1 cellular context compared by ENCODE assay signal in the genomic region with DNA sequence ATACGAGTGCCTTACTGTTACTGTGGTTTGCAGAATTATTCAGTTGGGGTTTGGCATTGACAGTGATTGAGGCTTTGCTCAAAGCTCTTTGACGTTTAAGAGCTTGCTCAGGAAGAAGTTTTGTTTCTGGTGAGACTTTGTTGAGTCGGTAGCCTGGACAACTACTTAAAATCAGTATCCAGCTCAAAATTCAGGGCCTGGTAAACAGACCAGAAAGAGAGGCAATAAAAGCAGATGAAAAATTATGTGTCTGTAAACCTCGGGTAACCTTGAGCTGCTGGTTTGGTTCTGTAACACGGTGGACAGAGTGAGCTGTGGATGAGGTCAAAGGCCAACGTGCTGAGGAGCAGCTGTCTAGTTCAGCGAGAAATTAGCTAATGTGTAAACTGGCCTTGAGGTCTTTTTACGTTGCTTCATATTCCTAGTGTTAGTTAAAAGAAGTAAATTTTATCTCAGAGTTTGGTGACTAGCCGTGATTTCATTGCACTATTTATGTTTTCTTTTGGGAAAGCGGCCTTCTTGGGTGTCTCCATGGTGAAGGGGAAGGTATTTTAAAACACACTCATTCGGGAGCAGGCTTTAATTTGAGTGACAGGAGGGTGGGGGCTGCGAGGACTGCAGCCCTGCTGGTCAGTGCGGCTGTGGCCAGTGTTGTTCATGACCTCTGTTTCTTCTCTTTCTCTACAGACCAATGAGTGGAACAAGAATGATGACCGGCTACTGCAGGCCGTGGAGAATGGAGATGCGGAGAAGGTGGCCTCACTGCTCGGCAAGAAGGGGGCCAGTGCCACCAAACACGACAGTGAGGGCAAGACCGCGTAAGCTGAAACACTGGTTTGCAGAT.
A peak's percentile ranks its signal among the peaks of the same experiment; 100 is the strongest.
TF ChIP-seq lines count a peak whose summit lies in the region.

No MANE protein-coding gene starts in this region.

TF ChIP-seq in HepG2, 621 proteins besides CTCF, POLR2A, EP300 and RAD21 (continued from another document and continues in another):
- TF ChIP-seq ATF7-NPFF (CRISPR knock-in tag; IDR thresholded peaks at IDR 0.05; ENCODE audit: low read depth) (no peak), DPF2 (CRISPR knock-in tag; IDR thresholded peaks at IDR 0.05; ENCODE audit: borderline replicate concordance, low read depth) (no peak), MYNN (CRISPR knock-in tag; IDR thresholded peaks at IDR 0.05; ENCODE audit: low read depth) (no peak), ZBTB20 (CRISPR knock-in tag; IDR thresholded peaks at IDR 0.05; ENCODE audit: borderline replicate concordance, low read depth) (peak; percentile 65; the same call in 1 of the 2 replicates), ZNF558 (CRISPR knock-in tag; IDR thresholded peaks at IDR 0.05; ENCODE audit: borderline replicate concordance) (no peak), SCMH1 (CRISPR knock-in tag; IDR thresholded peaks at IDR 0.05; ENCODE audit: borderline replicate concordance) (no peak), TSC22D2 (CRISPR knock-in tag; IDR thresholded peaks at IDR 0.05; ENCODE audit: borderline replicate concordance) (no peak), ZNF335 (CRISPR knock-in tag; IDR thresholded peaks at IDR 0.05) (no peak), KLF16 (CRISPR knock-in tag; IDR thresholded peaks at IDR 0.05) (peak in 1 of 2 experiments; percentile 41; a peak in 1 of 4 replicates), TOPORS (CRISPR knock-in tag; IDR thresholded peaks at IDR 0.05) (no peak), ZNF253 (CRISPR knock-in tag; IDR thresholded peaks at IDR 0.05; ENCODE audit: borderline replicate concordance) (no peak), RFXAP (CRISPR knock-in tag; IDR thresholded peaks at IDR 0.05; ENCODE audit: borderline replicate concordance) (no peak), ZNF562 (CRISPR knock-in tag; IDR thresholded peaks at IDR 0.05; ENCODE audit: borderline replicate concordance) (no peak), SIN3B (IDR thresholded peaks at IDR 0.05; ENCODE audit: low read length) (no peak), SRY (CRISPR knock-in tag; IDR thresholded peaks at IDR 0.05) (no peak), ZMYM3 (CRISPR knock-in tag; IDR thresholded peaks at IDR 0.05) (peak; percentile 51; the same call in 1 of the 2 replicates), YY1 (IDR thresholded peaks at IDR 0.05; ENCODE audit: insufficient read depth, insufficient replicate concordance, low read depth, low read length) (no peak), HMG20B (CRISPR knock-in tag; conservative IDR thresholded peaks at IDR 0.05) (peak; percentile 60; the same call in 1 of the 2 replicates), KMT2A (CRISPR knock-in tag; IDR thresholded peaks at IDR 0.05) (peak; percentile 70), SNAPC2 (CRISPR knock-in tag; IDR thresholded peaks at IDR 0.05) (no peak), ZNF567 (CRISPR knock-in tag; IDR thresholded peaks at IDR 0.05; ENCODE audit: borderline replicate concordance) (no peak), MXD4 (CRISPR knock-in tag; IDR thresholded peaks at IDR 0.05) (no peak; the same call in 1 of the 2 replicates), DNMT1 (CRISPR knock-in tag; IDR thresholded peaks at IDR 0.05) (no peak), POLR2AphosphoS2 (IDR thresholded peaks at IDR 0.05; ENCODE audit: low read depth, low read length) (no peak), SSRP1 (CRISPR knock-in tag; IDR thresholded peaks at IDR 0.05) (no peak), CBX5 (CRISPR knock-in tag; IDR thresholded peaks at IDR 0.05; ENCODE audit: borderline replicate concordance) (no peak), PHB2 (IDR thresholded peaks at IDR 0.05; ENCODE audit: partially characterized antibody) (no peak), HDAC6 (IDR thresholded peaks at IDR 0.05; ENCODE audit: low read depth, low read length) (no peak), HMGA1 (CRISPR knock-in tag; conservative IDR thresholded peaks at IDR 0.05) (no peak), IRX3 (CRISPR knock-in tag; IDR thresholded peaks at IDR 0.05; ENCODE audit: borderline replicate concordance, low read depth) (no peak), ZNF660 (CRISPR knock-in tag; IDR thresholded peaks at IDR 0.05; ENCODE audit: borderline replicate concordance, low read depth) (no peak), U2AF2 (IDR thresholded peaks at IDR 0.05; ENCODE audit: low read depth, low read length) (no peak), CEBPB (IDR thresholded peaks at IDR 0.05; ENCODE audit: borderline replicate concordance, low read depth, low read length) (peak; percentile 76; the same call in 1 of the 2 replicates), ELF4 (CRISPR knock-in tag; IDR thresholded peaks at IDR 0.05; ENCODE audit: borderline replicate concordance) (no peak)
- TF ChIP-seq, protein P1, sequence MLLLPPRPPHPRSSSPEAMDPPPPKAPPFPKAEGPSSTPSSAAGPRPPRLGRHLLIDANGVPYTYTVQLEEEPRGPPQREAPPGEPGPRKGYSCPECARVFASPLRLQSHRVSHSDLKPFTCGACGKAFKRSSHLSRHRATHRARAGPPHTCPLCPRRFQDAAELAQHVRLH (CRISPR knock-in tag; IDR thresholded peaks at IDR 0.05; ENCODE audit: borderline replicate concordance, low read depth), result no peak; the same call in 1 of the 2 replicates
- TF ChIP-seq, protein P2, sequence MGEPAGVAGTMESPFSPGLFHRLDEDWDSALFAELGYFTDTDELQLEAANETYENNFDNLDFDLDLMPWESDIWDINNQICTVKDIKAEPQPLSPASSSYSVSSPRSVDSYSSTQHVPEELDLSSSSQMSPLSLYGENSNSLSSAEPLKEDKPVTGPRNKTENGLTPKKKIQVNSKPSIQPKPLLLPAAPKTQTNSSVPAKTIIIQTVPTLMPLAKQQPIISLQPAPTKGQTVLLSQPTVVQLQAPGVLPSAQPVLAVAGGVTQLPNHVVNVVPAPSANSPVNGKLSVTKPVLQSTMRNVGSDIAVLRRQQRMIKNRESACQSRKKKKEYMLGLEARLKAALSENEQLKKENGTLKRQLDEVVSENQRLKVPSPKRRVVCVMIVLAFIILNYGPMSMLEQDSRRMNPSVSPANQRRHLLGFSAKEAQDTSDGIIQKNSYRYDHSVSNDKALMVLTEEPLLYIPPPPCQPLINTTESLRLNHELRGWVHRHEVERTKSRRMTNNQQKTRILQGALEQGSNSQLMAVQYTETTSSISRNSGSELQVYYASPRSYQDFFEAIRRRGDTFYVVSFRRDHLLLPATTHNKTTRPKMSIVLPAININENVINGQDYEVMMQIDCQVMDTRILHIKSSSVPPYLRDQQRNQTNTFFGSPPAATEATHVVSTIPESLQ (CRISPR knock-in tag; conservative IDR thresholded peaks at IDR 0.05), result no peak
- TF ChIP-seq, protein P3, sequence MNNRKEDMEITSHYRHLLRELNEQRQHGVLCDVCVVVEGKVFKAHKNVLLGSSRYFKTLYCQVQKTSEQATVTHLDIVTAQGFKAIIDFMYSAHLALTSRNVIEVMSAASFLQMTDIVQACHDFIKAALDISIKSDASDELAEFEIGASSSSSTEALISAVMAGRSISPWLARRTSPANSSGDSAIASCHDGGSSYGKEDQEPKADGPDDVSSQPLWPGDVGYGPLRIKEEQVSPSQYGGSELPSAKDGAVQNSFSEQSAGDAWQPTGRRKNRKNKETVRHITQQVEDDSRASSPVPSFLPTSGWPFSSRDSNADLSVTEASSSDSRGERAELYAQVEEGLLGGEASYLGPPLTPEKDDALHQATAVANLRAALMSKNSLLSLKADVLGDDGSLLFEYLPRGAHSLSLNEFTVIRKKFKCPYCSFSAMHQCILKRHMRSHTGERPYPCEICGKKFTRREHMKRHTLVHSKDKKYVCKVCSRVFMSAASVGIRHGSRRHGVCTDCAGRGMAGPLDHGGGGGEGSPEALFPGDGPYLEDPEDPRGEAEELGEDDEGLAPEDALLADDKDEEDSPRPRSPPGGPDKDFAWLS (CRISPR knock-in tag; IDR thresholded peaks at IDR 0.05; ENCODE audit: borderline replicate concordance), result no peak
- TF ChIP-seq, protein P4, sequence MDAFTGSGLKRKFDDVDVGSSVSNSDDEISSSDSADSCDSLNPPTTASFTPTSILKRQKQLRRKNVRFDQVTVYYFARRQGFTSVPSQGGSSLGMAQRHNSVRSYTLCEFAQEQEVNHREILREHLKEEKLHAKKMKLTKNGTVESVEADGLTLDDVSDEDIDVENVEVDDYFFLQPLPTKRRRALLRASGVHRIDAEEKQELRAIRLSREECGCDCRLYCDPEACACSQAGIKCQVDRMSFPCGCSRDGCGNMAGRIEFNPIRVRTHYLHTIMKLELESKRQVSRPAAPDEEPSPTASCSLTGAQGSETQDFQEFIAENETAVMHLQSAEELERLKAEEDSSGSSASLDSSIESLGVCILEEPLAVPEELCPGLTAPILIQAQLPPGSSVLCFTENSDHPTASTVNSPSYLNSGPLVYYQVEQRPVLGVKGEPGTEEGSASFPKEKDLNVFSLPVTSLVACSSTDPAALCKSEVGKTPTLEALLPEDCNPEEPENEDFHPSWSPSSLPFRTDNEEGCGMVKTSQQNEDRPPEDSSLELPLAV (CRISPR knock-in tag; conservative IDR thresholded peaks at IDR 0.05; ENCODE audit: low read depth), result no peak
- TF ChIP-seq, protein P5, sequence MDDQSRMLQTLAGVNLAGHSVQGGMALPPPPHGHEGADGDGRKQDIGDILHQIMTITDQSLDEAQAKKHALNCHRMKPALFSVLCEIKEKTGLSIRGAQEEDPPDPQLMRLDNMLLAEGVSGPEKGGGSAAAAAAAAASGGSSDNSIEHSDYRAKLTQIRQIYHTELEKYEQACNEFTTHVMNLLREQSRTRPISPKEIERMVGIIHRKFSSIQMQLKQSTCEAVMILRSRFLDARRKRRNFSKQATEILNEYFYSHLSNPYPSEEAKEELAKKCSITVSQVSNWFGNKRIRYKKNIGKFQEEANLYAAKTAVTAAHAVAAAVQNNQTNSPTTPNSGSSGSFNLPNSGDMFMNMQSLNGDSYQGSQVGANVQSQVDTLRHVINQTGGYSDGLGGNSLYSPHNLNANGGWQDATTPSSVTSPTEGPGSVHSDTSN (CRISPR knock-in tag; IDR thresholded peaks at IDR 0.05; ENCODE audit: borderline replicate concordance), result no peak
- TF ChIP-seq, protein P6, sequence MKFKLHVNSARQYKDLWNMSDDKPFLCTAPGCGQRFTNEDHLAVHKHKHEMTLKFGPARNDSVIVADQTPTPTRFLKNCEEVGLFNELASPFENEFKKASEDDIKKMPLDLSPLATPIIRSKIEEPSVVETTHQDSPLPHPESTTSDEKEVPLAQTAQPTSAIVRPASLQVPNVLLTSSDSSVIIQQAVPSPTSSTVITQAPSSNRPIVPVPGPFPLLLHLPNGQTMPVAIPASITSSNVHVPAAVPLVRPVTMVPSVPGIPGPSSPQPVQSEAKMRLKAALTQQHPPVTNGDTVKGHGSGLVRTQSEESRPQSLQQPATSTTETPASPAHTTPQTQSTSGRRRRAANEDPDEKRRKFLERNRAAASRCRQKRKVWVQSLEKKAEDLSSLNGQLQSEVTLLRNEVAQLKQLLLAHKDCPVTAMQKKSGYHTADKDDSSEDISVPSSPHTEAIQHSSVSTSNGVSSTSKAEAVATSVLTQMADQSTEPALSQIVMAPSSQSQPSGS (CRISPR knock-in tag; IDR thresholded peaks at IDR 0.05), result peak; percentile 69
- TF ChIP-seq, protein P7, sequence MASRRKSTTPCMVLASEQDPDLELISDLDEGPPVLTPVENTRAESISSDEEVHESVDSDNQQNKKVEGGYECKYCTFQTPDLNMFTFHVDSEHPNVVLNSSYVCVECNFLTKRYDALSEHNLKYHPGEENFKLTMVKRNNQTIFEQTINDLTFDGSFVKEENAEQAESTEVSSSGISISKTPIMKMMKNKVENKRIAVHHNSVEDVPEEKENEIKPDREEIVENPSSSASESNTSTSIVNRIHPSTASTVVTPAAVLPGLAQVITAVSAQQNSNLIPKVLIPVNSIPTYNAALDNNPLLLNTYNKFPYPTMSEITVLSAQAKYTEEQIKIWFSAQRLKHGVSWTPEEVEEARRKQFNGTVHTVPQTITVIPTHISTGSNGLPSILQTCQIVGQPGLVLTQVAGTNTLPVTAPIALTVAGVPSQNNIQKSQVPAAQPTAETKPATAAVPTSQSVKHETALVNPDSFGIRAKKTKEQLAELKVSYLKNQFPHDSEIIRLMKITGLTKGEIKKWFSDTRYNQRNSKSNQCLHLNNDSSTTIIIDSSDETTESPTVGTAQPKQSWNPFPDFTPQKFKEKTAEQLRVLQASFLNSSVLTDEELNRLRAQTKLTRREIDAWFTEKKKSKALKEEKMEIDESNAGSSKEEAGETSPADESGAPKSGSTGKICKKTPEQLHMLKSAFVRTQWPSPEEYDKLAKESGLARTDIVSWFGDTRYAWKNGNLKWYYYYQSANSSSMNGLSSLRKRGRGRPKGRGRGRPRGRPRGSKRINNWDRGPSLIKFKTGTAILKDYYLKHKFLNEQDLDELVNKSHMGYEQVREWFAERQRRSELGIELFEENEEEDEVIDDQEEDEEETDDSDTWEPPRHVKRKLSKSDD (CRISPR knock-in tag; IDR thresholded peaks at IDR 0.05; ENCODE audit: low read depth), result 0 out of 2 replicates have a peak, but pooled peaks have one; percentile 37
- TF ChIP-seq, protein P8, sequence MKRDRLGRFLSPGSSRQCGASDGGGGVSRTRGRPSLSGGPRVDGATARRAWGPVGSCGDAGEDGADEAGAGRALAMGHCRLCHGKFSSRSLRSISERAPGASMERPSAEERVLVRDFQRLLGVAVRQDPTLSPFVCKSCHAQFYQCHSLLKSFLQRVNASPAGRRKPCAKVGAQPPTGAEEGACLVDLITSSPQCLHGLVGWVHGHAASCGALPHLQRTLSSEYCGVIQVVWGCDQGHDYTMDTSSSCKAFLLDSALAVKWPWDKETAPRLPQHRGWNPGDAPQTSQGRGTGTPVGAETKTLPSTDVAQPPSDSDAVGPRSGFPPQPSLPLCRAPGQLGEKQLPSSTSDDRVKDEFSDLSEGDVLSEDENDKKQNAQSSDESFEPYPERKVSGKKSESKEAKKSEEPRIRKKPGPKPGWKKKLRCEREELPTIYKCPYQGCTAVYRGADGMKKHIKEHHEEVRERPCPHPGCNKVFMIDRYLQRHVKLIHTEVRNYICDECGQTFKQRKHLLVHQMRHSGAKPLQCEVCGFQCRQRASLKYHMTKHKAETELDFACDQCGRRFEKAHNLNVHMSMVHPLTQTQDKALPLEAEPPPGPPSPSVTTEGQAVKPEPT (CRISPR knock-in tag; IDR thresholded peaks at IDR 0.05; ENCODE audit: low read depth), result no peak
- TF ChIP-seq, protein P9, sequence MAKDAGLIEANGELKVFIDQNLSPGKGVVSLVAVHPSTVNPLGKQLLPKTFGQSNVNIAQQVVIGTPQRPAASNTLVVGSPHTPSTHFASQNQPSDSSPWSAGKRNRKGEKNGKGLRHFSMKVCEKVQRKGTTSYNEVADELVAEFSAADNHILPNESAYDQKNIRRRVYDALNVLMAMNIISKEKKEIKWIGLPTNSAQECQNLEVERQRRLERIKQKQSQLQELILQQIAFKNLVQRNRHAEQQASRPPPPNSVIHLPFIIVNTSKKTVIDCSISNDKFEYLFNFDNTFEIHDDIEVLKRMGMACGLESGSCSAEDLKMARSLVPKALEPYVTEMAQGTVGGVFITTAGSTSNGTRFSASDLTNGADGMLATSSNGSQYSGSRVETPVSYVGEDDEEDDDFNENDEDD (CRISPR knock-in tag; IDR thresholded peaks at IDR 0.05; ENCODE audit: borderline replicate concordance), result no peak
- TF ChIP-seq, protein P10, sequence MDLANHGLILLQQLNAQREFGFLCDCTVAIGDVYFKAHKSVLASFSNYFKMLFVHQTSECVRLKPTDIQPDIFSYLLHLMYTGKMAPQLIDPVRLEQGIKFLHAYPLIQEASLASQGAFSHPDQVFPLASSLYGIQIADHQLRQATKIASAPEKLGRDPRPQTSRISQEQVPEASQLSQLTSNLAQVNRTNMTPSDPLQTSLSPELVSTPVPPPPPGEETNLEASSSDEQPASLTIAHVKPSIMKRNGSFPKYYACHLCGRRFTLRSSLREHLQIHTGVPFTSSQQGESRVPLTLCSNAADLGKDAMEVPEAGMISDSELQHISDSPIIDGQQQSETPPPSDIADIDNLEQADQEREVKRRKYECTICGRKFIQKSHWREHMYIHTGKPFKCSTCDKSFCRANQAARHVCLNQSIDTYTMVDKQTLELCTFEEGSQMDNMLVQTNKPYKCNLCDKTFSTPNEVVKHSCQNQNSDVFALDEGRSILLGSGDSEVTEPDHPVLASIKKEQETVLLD (CRISPR knock-in tag; IDR thresholded peaks at IDR 0.05; ENCODE audit: low read depth), result no peak
- TF ChIP-seq, protein P11, sequence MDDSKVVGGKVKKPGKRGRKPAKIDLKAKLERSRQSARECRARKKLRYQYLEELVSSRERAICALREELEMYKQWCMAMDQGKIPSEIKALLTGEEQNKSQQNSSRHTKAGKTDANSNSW (CRISPR knock-in tag; IDR thresholded peaks at IDR 0.05; ENCODE audit: borderline replicate concordance), result no peak
